9 cellular contexts compared by ENCODE assay signal in genomic region chr5:137344723-137345322, GRCh38.
DNase-seq lines count a peak whose midpoint lies in the region; ATAC-seq and TF ChIP-seq lines count a peak whose summit lies in the region.
"Had no signal": no experiment of that assay in that cellular context is flagged by ENCODE, and none has a peak within 500 bp of the region (broad histone marks: within the 10 kb centered on the region; RNA-seq: fewer than 3 reads in every experiment).

No MANE protein-coding gene starts in this region.

- H3K27me3 ChIP-seq in SJCRH30 (no peaks in the 10 kb centered on the region), fibroblast of lung (ENCODE audit: control insufficient read depth, insufficient read depth, low read length) (no peaks in the 10 kb centered on the region)

- no peak for ATAC-seq in GM21825 (IDR thresholded peaks at IDR 0.05; ENCODE audit: unreplicated experiment)

- H3K9ac ChIP-seq in fibroblast of lung (ENCODE audit: insufficient read depth, low read length): no peak overlapping the region

- H3K27ac Mint-ChIP-seq in progenitor cell of endocrine pancreas: no peak overlapping the region
- H3K27ac Mint-ChIP-seq: CD4-positive, CD25-positive, alpha-beta regulatory T cell had no signal

- H3K27ac ChIP-seq in SJCRH30 (no peak overlapping the region), fibroblast of lung (ENCODE audit: insufficient read depth, low read length) (no peak overlapping the region)

- H3K4me1 ChIP-seq in SJCRH30: no peaks in the 10 kb centered on the region
- H3K4me1 ChIP-seq in fibroblast of lung (ENCODE audit: control insufficient read depth, extremely low read depth, insufficient read depth, low read length): no peaks in the 10 kb centered on the region

- no peaks in the 10 kb centered on the region for H4K20me1 ChIP-seq in fibroblast of lung (ENCODE audit: control insufficient read depth, extremely low read depth, insufficient read depth, low read length)

- H3K27me3 Mint-ChIP-seq in progenitor cell of endocrine pancreas: peaks cover under 1% of the 10 kb centered on the region
- H3K27me3 Mint-ChIP-seq: CD4-positive, CD25-positive, alpha-beta regulatory T cell had no signal

- no peak overlapping the region for H3K4me3 Mint-ChIP-seq in progenitor cell of endocrine pancreas (ENCODE audit: low read depth)
- H3K4me3 Mint-ChIP-seq: CD4-positive, CD25-positive, alpha-beta regulatory T cell had no signal

- H3K9me3 ChIP-seq in SJCRH30 (replicated peaks) (no peaks in the 10 kb centered on the region), fibroblast of lung (ENCODE audit: control insufficient read depth, insufficient read depth, low read depth, low read length) (no peaks in the 10 kb centered on the region)

- H3K79me2 ChIP-seq in fibroblast of lung (ENCODE audit: control insufficient read depth, insufficient read depth, low read length): no peaks in the 10 kb centered on the region

- DNase-seq in NCI-H2081 (lab: John Stamatoyannopoulos, UW) (peak; percentile 44 to 54), NCI-H2081 treated with DMSO at 0.1 percent for 48 hours (lab: John Stamatoyannopoulos, UW) (no peak), HuH-7 (ENCODE audit: low spot score) (peak; percentile 10), SJCRH30 (peak; percentile 41 to 66), fibroblast of lung (ENCODE audit: low read depth in 2 of 2) (peak; percentile 24 to 52), progenitor cell of endocrine pancreas (ENCODE audit: low spot score, unreplicated experiment) (peak; percentile 25)
- DNase-seq in stimulated activated naive CD4-positive, alpha-beta T cell (lab: John Stamatoyannopoulos, UW): no peak

- no peaks in the 10 kb centered on the region for H3K9me3 Mint-ChIP-seq in progenitor cell of endocrine pancreas (ENCODE audit: low read depth)
- H3K9me3 Mint-ChIP-seq: CD4-positive, CD25-positive, alpha-beta regulatory T cell had no signal

- TF ChIP-seq CTCF in fibroblast of lung (conservative IDR thresholded peaks at IDR 0.05 in 1 of 2, IDR thresholded peaks at IDR 0.05 in 1 of 2; ENCODE audit: low read depth in 1 of 2, low read length in 2 of 2) (peak; percentile 67 to 99), progenitor cell of endocrine pancreas (IDR thresholded peaks at IDR 0.05; ENCODE audit: unreplicated experiment) (peak; percentile 72)

- H3K4me3 ChIP-seq in SJCRH30: no peak overlapping the region
- H3K4me3 ChIP-seq in fibroblast of lung (replicated peaks in 1 of 4; ENCODE audit: control extremely low read depth in 1 of 4, insufficient read depth in 1 of 4, low read depth in 3 of 4, low read length in 4 of 4): no peak overlapping the region

- no peaks in the 10 kb centered on the region for H3K36me3 Mint-ChIP-seq in progenitor cell of endocrine pancreas (ENCODE audit: insufficient read depth)
- H3K36me3 Mint-ChIP-seq: CD4-positive, CD25-positive, alpha-beta regulatory T cell had no signal

- H2AFZ ChIP-seq in fibroblast of lung (ENCODE audit: low read length): no peak overlapping the region

- H3K4me1 Mint-ChIP-seq in progenitor cell of endocrine pancreas (ENCODE audit: low read depth): peaks cover 30% of the 10 kb centered on the region
- H3K4me1 Mint-ChIP-seq: CD4-positive, CD25-positive, alpha-beta regulatory T cell had no signal

- no peak overlapping the region for H3K4me2 ChIP-seq in fibroblast of lung (ENCODE audit: extremely low read depth, insufficient read depth, low read length)

- H3K36me3 ChIP-seq in SJCRH30 (no peaks in the 10 kb centered on the region), fibroblast of lung (ENCODE audit: control insufficient read depth, insufficient read depth, low read length) (no peaks in the 10 kb centered on the region)

Comparison
In these comparisons a context has a peak if more than half of its experiments do, and no peak if none do; other contexts are left out.
1. DNase-seq: peak in NCI-H2081 (2 of 2), HuH-7 (single experiment), SJCRH30 (2 of 2), fibroblast of lung (2 of 2) and progenitor cell of endocrine pancreas (single experiment); none in NCI-H2081 treated with DMSO at 0.1 percent for 48 hours (single experiment) and stimulated activated naive CD4-positive, alpha-beta T cell (0 of 6).